9 cellular contexts compared by ENCODE assay signal in genomic region chr4:82989567-82990429, GRCh38. TPM values are rescaled to one million over a fixed set of nuclear protein-coding genes. Genes with fewer than 3 reads are reported as not detected.
A peak's percentile ranks its signal among the peaks of the same experiment; 100 is the strongest.
DNase-seq lines count a peak whose midpoint lies in the region; ATAC-seq and TF ChIP-seq lines count a peak whose summit lies in the region.
"Had no signal": no experiment of that assay in that cellular context is flagged by ENCODE, and none has a peak within 500 bp of the region (broad histone marks: within the 10 kb centered on the region; RNA-seq: fewer than 3 reads in every experiment).

No MANE protein-coding gene starts in this region.

- H3K4me3 ChIP-seq in Caco-2 (ENCODE audit: low read depth, low read length) (no peak overlapping the region), epithelial cell of proximal tubule (ENCODE audit: low read depth, low read length) (peak overlapping the region; percentile 38), upper lobe of left lung (no peak overlapping the region), psoas muscle (no peak overlapping the region), esophagus squamous epithelium (no peak overlapping the region)

- no TSS peak for BruUV-seq in Caco-2 (replicated peaks; lab: Mats Ljungman, UMichigan)

- CTCF ChIA-PET in Caco-2 (lab: Charles Lee) = no interaction called here

- H3K36me3 ChIP-seq in Caco-2 (ENCODE audit: control insufficient read depth, insufficient read depth, low read length) (0 out of 2 replicates have a peak, but pooled peaks cover 2% of the 10 kb centered on the region), upper lobe of left lung (no peaks in the 10 kb centered on the region), psoas muscle (ENCODE audit: insufficient read depth in 1 of 2, low read depth in 1 of 2) (no peaks in the 10 kb centered on the region), esophagus squamous epithelium (no peaks in the 10 kb centered on the region)

- DNase-seq in Caco-2 (no peak), epithelial cell of proximal tubule (ENCODE audit: low read depth) (no peak), upper lobe of left lung (no peak), LoVo (ENCODE audit: low spot score) (no peak), psoas muscle (no peak), esophagus squamous epithelium (lab: John Stamatoyannopoulos, UW) (no peak)

- no peak for TF ChIP-seq EP300 in upper lobe of left lung (IDR thresholded peaks at IDR 0.05)

- H3K9me3 Mint-ChIP-seq in Caco-2 (ENCODE audit: unreplicated experiment) = no peaks in the 10 kb centered on the region

- H3K27ac ChIP-seq in upper lobe of left lung = no peak overlapping the region
- no peak overlapping the region for H3K27ac ChIP-seq in psoas muscle
- no peak overlapping the region for H3K27ac ChIP-seq in esophagus squamous epithelium

- H3K9me3 ChIP-seq in Caco-2 (no peaks in the 10 kb centered on the region), upper lobe of left lung (no peaks in the 10 kb centered on the region), psoas muscle (no peaks in the 10 kb centered on the region), esophagus squamous epithelium (no peaks in the 10 kb centered on the region)

- peaks cover 5% of the 10 kb centered on the region for H3K36me3 Mint-ChIP-seq in Caco-2 (ENCODE audit: insufficient read depth, unreplicated experiment)

- POLR2A ChIA-PET in Caco-2 (lab: Charles Lee) = no interaction called here

- intact Hi-C loops in Caco-2 (cut with micrococcal nuclease; ENCODE audit: unreplicated experiment) = no loop called here
- intact Hi-C loops in psoas muscle (cut with DNase I) = no loop called here
- intact Hi-C loops in esophagus squamous epithelium (cut with DNase I) = no loop called here

- TF ChIP-seq CTCF in Caco-2 (IDR thresholded peaks at IDR 0.05; ENCODE audit: insufficient read depth in 1 of 2, low read depth in 1 of 2, low read length in 1 of 2, severe bottlenecking in 1 of 2, unreplicated experiment in 1 of 2) = no peak
- TF ChIP-seq CTCF in epithelial cell of proximal tubule (conservative IDR thresholded peaks at IDR 0.05; ENCODE audit: low read depth, low read length) = no peak
- no peak for TF ChIP-seq CTCF in upper lobe of left lung (IDR thresholded peaks at IDR 0.05)
- no peak for TF ChIP-seq CTCF in psoas muscle (IDR thresholded peaks at IDR 0.05)
- no peak for TF ChIP-seq CTCF in esophagus squamous epithelium (IDR thresholded peaks at IDR 0.05)

- H3K4me1 Mint-ChIP-seq in Caco-2 (ENCODE audit: low read depth, unreplicated experiment) = no peaks in the 10 kb centered on the region

- H3K27me3 Mint-ChIP-seq in Caco-2 (ENCODE audit: insufficient read depth, unreplicated experiment) = no peaks in the 10 kb centered on the region

- TF ChIP-seq POLR2A in upper lobe of left lung (IDR thresholded peaks at IDR 0.05) (no peak), esophagus squamous epithelium (IDR thresholded peaks at IDR 0.05) (no peak)

- H3K4me1 ChIP-seq in Caco-2 (peaks cover 20% of the 10 kb centered on the region), upper lobe of left lung (no peaks in the 10 kb centered on the region), psoas muscle (no peaks in the 10 kb centered on the region), esophagus squamous epithelium (peaks cover 3 to 12% (median 7%) of the 10 kb centered on the region in 3 donors)

- no peak overlapping the region for H3K4me3 Mint-ChIP-seq in Caco-2 (ENCODE audit: unreplicated experiment)

- H3K27me3 ChIP-seq in Caco-2 (replicated peaks; ENCODE audit: control insufficient read depth, insufficient read depth, low read length) = no peaks in the 10 kb centered on the region
- H3K27me3 ChIP-seq in upper lobe of left lung = no peaks in the 10 kb centered on the region
- no peaks in the 10 kb centered on the region for H3K27me3 ChIP-seq in psoas muscle (ENCODE audit: insufficient read depth in 3 of 3, low read length in 2 of 3)
- H3K27me3 ChIP-seq in esophagus squamous epithelium = no peaks in the 10 kb centered on the region

- H3K27ac Mint-ChIP-seq in Caco-2 (ENCODE audit: unreplicated experiment) = peak overlapping the region; percentile 57

- ATAC-seq in GM19467 (IDR thresholded peaks at IDR 0.05; ENCODE audit: unreplicated experiment) (peak; percentile 80), HG03521 (IDR thresholded peaks at IDR 0.05; ENCODE audit: unreplicated experiment) (peak; percentile 86), upper lobe of left lung (ENCODE audit: low FRiP score in 2 of 2) (no peak), psoas muscle (no peak)
- ATAC-seq: HCT116 had no signal

- 89 to 92% methylated on average over 2 of the region's 2 CpGs for WGBS in upper lobe of left lung, 2 donors
- WGBS in psoas muscle, 3 donors = 96 to 97% (median 96%) methylated on average over 2 of the region's 2 CpGs
- WGBS in esophagus squamous epithelium, 2 donors = 74 to 91% methylated on average over 2 of the region's 2 CpGs

RNA-seq across cellular contexts. Expression of gene LIN54, which starts 20.8 kb away (rescaled TPM):
- total RNA-seq in Caco-2 (2022) (27.6 and 29.6 TPM in 2 replicates), epithelial cell of proximal tubule (8.4 and 14.7 TPM in 2 replicates), upper lobe of left lung (10 to 100 TPM in 2 of 6 donors, 1 to 10 TPM in 4; 4.2 to 11.7 (median 9.5) TPM), psoas muscle (10 to 100 TPM in 2 of 4 donors, 1 to 10 TPM in 2; 6.3 to 13.6 (median 9.6) TPM), esophagus squamous epithelium (10 to 100 TPM; 14.7 to 23.0 (median 16.4) TPM)
- polyA plus RNA-seq in psoas muscle = 10 to 100 TPM in 1 of 3 donors, 1 to 10 TPM in 2; 4.9 to 14.7 (median 5.0) TPM

RNA-seq across cellular contexts. Expression of gene COPS4, which starts 45.2 kb away (rescaled TPM):
- 34.5 and 36.3 TPM in 2 replicates for total RNA-seq in Caco-2 (2022)
- total RNA-seq in epithelial cell of proximal tubule = 27.0 and 68.5 TPM in 2 replicates
- 10 to 100 TPM in 5 of 6 donors, 1 to 10 TPM in 1; 9.4 to 50.9 (median 33.3) TPM for total RNA-seq in upper lobe of left lung
- 10 to 100 TPM; 51.2 to 71.7 (median 65.8) TPM for total RNA-seq in psoas muscle
- polyA plus RNA-seq in psoas muscle = 10 to 100 TPM; 32.5 to 89.8 (median 42.6) TPM
- total RNA-seq in esophagus squamous epithelium = 10 to 100 TPM; 22.5 to 56.8 (median 39.9) TPM

Comparison
In these comparisons a context has a peak if more than half of its experiments do, and no peak if none do; other contexts are left out.
1. ATAC-seq: peak in GM19467 (single experiment) and HG03521 (single experiment); none in upper lobe of left lung (0 of 2) and psoas muscle (0 of 4).